In the genomic region with DNA sequence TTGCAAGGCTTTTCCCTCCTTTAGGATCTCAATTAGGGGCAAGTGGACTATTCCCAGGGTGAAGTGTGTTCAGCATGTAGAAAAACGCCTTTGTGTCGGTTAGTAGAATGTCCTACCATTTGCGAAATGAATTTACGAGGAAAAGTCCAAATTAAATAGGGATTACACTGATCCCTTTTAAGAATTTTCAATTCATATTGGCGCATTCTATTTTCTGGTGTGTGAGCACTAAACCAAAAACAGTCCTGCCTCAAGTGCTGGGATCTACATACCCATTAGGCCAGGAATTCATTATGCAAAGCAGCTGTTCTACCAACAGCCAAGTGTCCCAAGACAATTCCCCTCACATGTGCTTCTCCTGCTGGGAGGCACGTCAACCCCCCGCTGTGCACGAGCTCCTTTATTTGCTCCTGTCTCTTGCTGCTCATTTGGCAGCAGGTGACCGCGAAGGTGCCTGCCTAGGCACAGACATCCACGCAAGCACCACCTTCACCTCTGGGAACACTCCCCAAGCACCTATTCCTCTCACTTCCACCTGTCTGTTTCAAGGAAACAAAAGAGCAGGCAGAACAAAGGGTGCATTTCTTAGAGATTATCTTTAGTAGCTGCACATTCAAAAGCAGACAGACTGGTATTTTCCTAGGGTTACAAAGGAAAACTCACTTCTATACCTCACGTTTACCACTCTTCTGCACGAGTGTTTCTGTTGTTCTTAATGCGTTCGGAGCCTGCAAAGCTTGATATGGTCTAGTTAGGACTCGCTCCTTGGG, we compare ENCODE assay signal across 21 cellular contexts.
A peak's percentile ranks its signal among the peaks of the same experiment; 100 is the strongest.
DNase-seq lines count a peak whose midpoint lies in the region; ATAC-seq and TF ChIP-seq lines count a peak whose summit lies in the region.
"Had no signal": no experiment of that assay in that cellular context is flagged by ENCODE, and none has a peak within 500 bp of the region (broad histone marks: within the 10 kb centered on the region; RNA-seq: fewer than 3 reads in every experiment).

No MANE protein-coding gene starts in this region.

- TF ChIP-seq CTCF in ascending aorta (IDR thresholded peaks at IDR 0.05) = no peak

- H3K27ac ChIP-seq in ascending aorta = no peak overlapping the region
- H3K27ac ChIP-seq: esophagus squamous epithelium, thyroid gland had no signal

- H3K36me3 ChIP-seq in NT2/D1 (ENCODE audit: insufficient read depth, insufficient read length, low read length) (no peaks in the 10 kb centered on the region), ascending aorta (no peaks in the 10 kb centered on the region)
- H3K36me3 ChIP-seq: esophagus squamous epithelium, thyroid gland had no signal

- H3K27ac Mint-ChIP-seq in activated T-cell treated with anti-CD3 and anti-CD28 coated beads, Interleukin-2, amount 50 U/mL, for 72 hours = no peak overlapping the region
- H3K27ac Mint-ChIP-seq: CD4-positive, CD25-positive, alpha-beta regulatory T cell; T-helper 1 cell treated with Interleukin-12 subunit alpha and Interleukin-12 subunit beta and Interleukin-4 antibody, amounts not matched to agents 30 μg/mL and 1 μg/mL, for 36 hours had no signal

- H3K36me3 Mint-ChIP-seq in activated T-cell treated with anti-CD3 and anti-CD28 coated beads, Interleukin-2, amount 50 U/mL, for 72 hours (ENCODE audit: insufficient read depth in 2 of 2) = no peaks in the 10 kb centered on the region
- H3K36me3 Mint-ChIP-seq: CD4-positive, CD25-positive, alpha-beta regulatory T cell had no signal

- H3K9me3 ChIP-seq in NT2/D1 (ENCODE audit: insufficient read depth, low read length) (no peaks in the 10 kb centered on the region), ascending aorta (no peaks in the 10 kb centered on the region)
- H3K9me3 ChIP-seq: esophagus squamous epithelium, thyroid gland had no signal

- H3K9ac ChIP-seq in NT2/D1 (ENCODE audit: insufficient read length, low read depth) = no peak overlapping the region

- DNase-seq in DMS79 treated with DMSO at 0.1 percent for 48 hours (lab: John Stamatoyannopoulos, UW) (peak; percentile 31), NCI-H146 treated with DMSO at 0.1 percent for 48 hours (lab: John Stamatoyannopoulos, UW; ENCODE audit: unreplicated experiment) (peak; percentile 37), NT2/D1 (ENCODE audit: low read depth, low spot score) (peak; percentile 39), iPS-NIHi7 (ENCODE audit: extremely low spot score) (peak; percentile 50), ascending aorta (ENCODE audit: low spot score in 2 of 2) (no peak)
- DNase-seq in activated T-cell treated with anti-CD3 and anti-CD28 coated beads, Interleukin-2, amount 50 U/mL, for 72 hours = no peak
- no peak for DNase-seq in activated T-cell treated with anti-CD3 and anti-CD28 coated beads, Interleukin-2, amount 50 U/mL, for 48 hours
- DNase-seq: activated CD4-positive, alpha-beta T cell treated with anti-CD3 and anti-CD28 coated beads, Interleukin-2, amount 50 U/mL, for 4 hours; activated naive CD4-positive, alpha-beta T cell treated with Interleukin-2 at 50 U/mL for 16 hours; aorta; CD4-positive, CD25-positive, alpha-beta regulatory T cell; effector CD4-positive, alpha-beta T cell; esophagus squamous epithelium; kidney; NCI-H1436; NCI-H774; PC-3; stimulated activated naive CD4-positive, alpha-beta T cell; thyroid gland had no signal

- no peak for ATAC-seq in activated T-cell treated with anti-CD3 and anti-CD28 coated beads, Interleukin-2, amount 50 U/mL, for 72 hours (replicated peaks in 1 of 2)
- ATAC-seq in HG02623 (IDR thresholded peaks at IDR 0.05; ENCODE audit: unreplicated experiment) = no peak
- ATAC-seq: PC-3 had no signal

- peaks cover 40% of the 10 kb centered on the region for H3K27me3 Mint-ChIP-seq in activated T-cell treated with anti-CD3 and anti-CD28 coated beads, Interleukin-2, amount 50 U/mL, for 72 hours (ENCODE audit: low read depth)

- no peak overlapping the region for H3K4me3 Mint-ChIP-seq in activated T-cell treated with anti-CD3 and anti-CD28 coated beads, Interleukin-2, amount 50 U/mL, for 72 hours
- H3K4me3 Mint-ChIP-seq: CD4-positive, CD25-positive, alpha-beta regulatory T cell; T-helper 1 cell treated with Interleukin-12 subunit alpha and Interleukin-12 subunit beta and Interleukin-4 antibody, amounts not matched to agents 30 μg/mL and 1 μg/mL, for 36 hours had no signal

- H3K4me1 ChIP-seq in NT2/D1 (ENCODE audit: insufficient read depth, insufficient read length) (peaks cover 4% of the 10 kb centered on the region), ascending aorta (no peaks in the 10 kb centered on the region)
- H3K4me1 ChIP-seq: thyroid gland had no signal

- H3K4me3 ChIP-seq in NT2/D1 (ENCODE audit: insufficient read length, low read depth) (no peak overlapping the region), ascending aorta (no peak overlapping the region)
- H3K4me3 ChIP-seq: esophagus squamous epithelium, thyroid gland had no signal

- no peaks in the 10 kb centered on the region for H3K9me3 Mint-ChIP-seq in activated T-cell treated with anti-CD3 and anti-CD28 coated beads, Interleukin-2, amount 50 U/mL, for 72 hours
- H3K9me3 Mint-ChIP-seq: CD4-positive, CD25-positive, alpha-beta regulatory T cell; T-helper 1 cell treated with Interleukin-12 subunit alpha and Interleukin-12 subunit beta and Interleukin-4 antibody, amounts not matched to agents 30 μg/mL and 1 μg/mL, for 36 hours had no signal

- peaks cover 12% of the 10 kb centered on the region for H3K4me1 Mint-ChIP-seq in activated T-cell treated with anti-CD3 and anti-CD28 coated beads, Interleukin-2, amount 50 U/mL, for 72 hours (ENCODE audit: low read depth)

- intact Hi-C loops in ascending aorta (cut with DNase I) = loop anchor here (10.0 kb wide), 1 partner anchor 128 kb away; no protein-coding TSS in a partner anchor

- H3K27me3 ChIP-seq in NT2/D1 (ENCODE audit: insufficient read depth, insufficient read length) (no peaks in the 10 kb centered on the region), ascending aorta (no peaks in the 10 kb centered on the region)
- H3K27me3 ChIP-seq: esophagus squamous epithelium, thyroid gland had no signal

Comparison
In these comparisons a context has a peak if more than half of its experiments do, and no peak if none do; other contexts are left out.
1. DNase-seq: peak in DMS79 treated with DMSO at 0.1 percent for 48 hours (single experiment), NCI-H146 treated with DMSO at 0.1 percent for 48 hours (single experiment), NT2/D1 (single experiment) and iPS-NIHi7 (single experiment); none in activated T-cell treated with anti-CD3 and anti-CD28 coated beads, Interleukin-2, amount 50 U/mL, for 72 hours (0 of 2), ascending aorta (0 of 2) and activated T-cell treated with anti-CD3 and anti-CD28 coated beads, Interleukin-2, amount 50 U/mL, for 48 hours (0 of 2).